1 cellular context compared by ENCODE assay signal in the genomic region with DNA sequence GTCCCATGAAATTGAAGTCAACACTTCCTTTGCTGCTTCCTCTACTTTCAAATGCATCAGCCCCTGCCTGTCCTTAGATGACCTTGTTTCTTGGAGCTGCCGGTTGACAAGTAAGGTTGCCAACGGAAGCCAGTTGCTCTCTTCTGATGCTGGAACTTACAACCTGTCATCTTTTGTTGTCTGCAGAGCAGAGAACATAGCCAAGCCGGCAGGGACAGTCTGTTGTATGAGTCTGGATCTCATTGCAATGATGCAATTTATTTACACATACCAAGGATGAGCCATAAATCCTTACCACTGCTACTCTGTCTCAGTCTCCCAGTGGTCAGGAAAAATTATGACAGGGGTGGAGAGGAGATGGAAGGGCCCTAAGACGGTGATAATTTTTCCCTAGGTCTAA.
TF ChIP-seq lines count a peak whose summit lies in the region.

No MANE protein-coding gene starts in this region.

TF ChIP-seq in IMR-90, 13 proteins besides CTCF, POLR2A, EP300 and RAD21:
- TF ChIP-seq CEBPB (IDR thresholded peaks at IDR 0.05; ENCODE audit: low read depth, low read length) (peak; percentile 91), RCOR1 (IDR thresholded peaks at IDR 0.05; ENCODE audit: insufficient replicate concordance, low read length) (no peak), CHD1 (IDR thresholded peaks at IDR 0.05; ENCODE audit: low read depth, low read length) (no peak), MXI1 (IDR thresholded peaks at IDR 0.05; ENCODE audit: borderline replicate concordance, low read depth, low read length) (no peak), BHLHE40 (IDR thresholded peaks at IDR 0.05; ENCODE audit: low read depth, low read length) (no peak)
